ENCODE assay signal across 8 cellular contexts in the genomic region with DNA sequence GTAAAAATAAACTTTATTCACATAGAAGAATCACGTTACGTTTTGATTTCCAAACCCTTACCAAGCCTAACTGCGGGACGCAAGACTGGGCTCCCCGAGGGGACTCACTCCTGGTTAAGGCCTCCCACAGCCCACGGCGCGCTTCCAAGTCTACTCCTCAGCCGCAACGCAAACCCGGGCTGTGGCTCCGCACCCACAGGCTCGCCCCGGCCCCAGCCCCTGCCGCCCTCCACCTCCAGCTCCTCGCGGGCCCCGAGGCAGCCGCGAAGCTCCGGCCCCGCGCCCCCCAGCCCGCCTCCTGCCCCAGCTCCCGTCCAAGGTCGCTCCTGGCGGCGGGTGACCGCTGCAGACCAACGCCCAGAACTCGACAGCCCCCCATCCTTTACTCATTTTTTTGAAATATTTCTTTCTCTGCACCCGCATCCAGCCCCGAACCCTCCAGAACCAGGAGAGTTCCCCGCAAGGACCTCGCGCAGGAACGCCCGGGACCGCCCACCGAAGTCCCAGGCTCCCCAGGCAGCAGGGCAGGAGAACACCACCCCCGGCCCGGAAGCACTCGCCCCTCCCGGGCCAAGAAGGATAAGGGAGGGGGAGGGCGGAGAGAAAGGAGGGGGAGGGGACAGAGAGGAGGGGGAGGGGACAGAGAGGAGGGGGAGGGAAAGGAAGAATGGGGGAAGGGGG. TPM values are rescaled to one million over a fixed set of nuclear protein-coding genes. Genes with fewer than 3 reads are reported as not detected.
DNase-seq lines count a peak whose midpoint lies in the region; ATAC-seq and TF ChIP-seq lines count a peak whose summit lies in the region.

No MANE protein-coding gene starts in this region.

- H3K4me1 ChIP-seq in HEK293 (ENCODE audit: control insufficient read depth, insufficient read depth, low read length) (peaks cover 26% of the 10 kb centered on the region), endodermal cell (ENCODE audit: control insufficient read depth, insufficient read depth, low read length) (peaks cover 11% of the 10 kb centered on the region)

- H3K9me3 Mint-ChIP-seq in endodermal cell = no peaks in the 10 kb centered on the region

- peak overlapping the region; percentile 98 for H3K27ac Mint-ChIP-seq in endodermal cell

- 0% methylated on average over 2 to 44 of the region's 45 CpGs for WGBS in endodermal cell (ENCODE audit: insufficient coverage in 1 of 2, insufficient read length in 1 of 2), 2 experiments

- peak overlapping the region; percentile 98 for H3K4me3 ChIP-seq in HEK293 (ENCODE audit: low read depth, low read length)
- peak overlapping the region; percentile 84 for H3K4me3 ChIP-seq in endodermal cell (ENCODE audit: low read length)

- POLR2A ChIA-PET in HEK293 (lab: Yijun Ruan, JAX) = interaction anchor here (0.9 to 2.5 kb wide), 5 partner anchors 44 to 85 kb away, joined by 3 to 59 read pairs (median 11); a partner anchor contains a TSS

- no peaks in the 10 kb centered on the region for H3K27me3 ChIP-seq in endodermal cell (ENCODE audit: control insufficient read depth, insufficient read depth, low read length, poor library complexity, severe bottlenecking)

- DNase-seq in C1 segment of cervical spinal cord (lab: John Stamatoyannopoulos, UW) (peak in 13 of 14 donors; percentile 16 to 87 (median 68)), NCI-H748 treated with DMSO at 0.1 percent for 48 hours (lab: John Stamatoyannopoulos, UW) (peak; percentile 84), endodermal cell (peak; percentile 94), mesenteric fat pad (ENCODE audit: low spot score) (peak; percentile 94)
- peak; percentile 32 to 61 (median 42) for DNase-seq in activated CD8-positive, alpha-beta memory T cell treated with anti-CD3 and anti-CD28 coated beads for 48 hours (ENCODE audit: low read depth in 2 of 3, low spot score in 2 of 3)
- DNase-seq in stimulated activated CD8-positive, alpha-beta memory T cell treated with anti-CD3 and anti-CD28 coated beads, Interleukin-12 subunit alpha, Interleukin-12 subunit beta, amount 100 ng/mL, for 4 hours (ENCODE audit: low read depth) = peak; percentile 48

- H3K9ac ChIP-seq in endodermal cell (ENCODE audit: extremely low read depth, low read length, poor library complexity, severe bottlenecking) = peak overlapping the region; percentile 100

- H3K27me3 Mint-ChIP-seq in endodermal cell (ENCODE audit: insufficient read depth) = no peaks in the 10 kb centered on the region

- no peak for ATAC-seq in HG03565 (IDR thresholded peaks at IDR 0.05; ENCODE audit: unreplicated experiment)

- CTCF ChIA-PET in HEK293 (lab: Yijun Ruan, JAX) = interaction anchor here (0.6 to 1.0 kb wide), 5 partner anchors 16 to 228 kb away, joined by 3 read pairs; no protein-coding TSS in a partner anchor

- H3K27ac ChIP-seq in HEK293 (ENCODE audit: extremely low read depth, low read depth, low read length) (peak overlapping the region; percentile 100), endodermal cell (ENCODE audit: low read depth, low read length) (peak overlapping the region; percentile 100)

- H3K4me3 Mint-ChIP-seq in endodermal cell = peak overlapping the region; percentile 95

- H3K36me3 Mint-ChIP-seq in endodermal cell (ENCODE audit: low read depth) = peaks cover 19% of the 10 kb centered on the region

- TF ChIP-seq CTCF in HEK293 (tag by site-specific recombination; IDR thresholded peaks at IDR 0.05) (no peak), endodermal cell (conservative IDR thresholded peaks at IDR 0.05) (no peak)

- peaks cover 24% of the 10 kb centered on the region for H3K4me1 Mint-ChIP-seq in endodermal cell

- peaks cover 22 to 26% of the 10 kb centered on the region in 2 experiments for H3K36me3 ChIP-seq in HEK293 (ENCODE audit: control insufficient read depth in 2 of 2, insufficient read depth in 1 of 2, low read length in 2 of 2)
- H3K36me3 ChIP-seq in endodermal cell (ENCODE audit: control insufficient read depth, insufficient read depth, low read length) = peaks cover 26% of the 10 kb centered on the region

- H3K9me3 ChIP-seq in HEK293 (ENCODE audit: control insufficient read depth, insufficient read depth, low read depth, low read length) = no peaks in the 10 kb centered on the region
- no peaks in the 10 kb centered on the region for H3K9me3 ChIP-seq in endodermal cell (ENCODE audit: control insufficient read depth, low read length)

TF ChIP-seq in HEK293, 187 proteins besides CTCF, POLR2A, EP300 and RAD21:
- TF ChIP-seq, protein P1, sequence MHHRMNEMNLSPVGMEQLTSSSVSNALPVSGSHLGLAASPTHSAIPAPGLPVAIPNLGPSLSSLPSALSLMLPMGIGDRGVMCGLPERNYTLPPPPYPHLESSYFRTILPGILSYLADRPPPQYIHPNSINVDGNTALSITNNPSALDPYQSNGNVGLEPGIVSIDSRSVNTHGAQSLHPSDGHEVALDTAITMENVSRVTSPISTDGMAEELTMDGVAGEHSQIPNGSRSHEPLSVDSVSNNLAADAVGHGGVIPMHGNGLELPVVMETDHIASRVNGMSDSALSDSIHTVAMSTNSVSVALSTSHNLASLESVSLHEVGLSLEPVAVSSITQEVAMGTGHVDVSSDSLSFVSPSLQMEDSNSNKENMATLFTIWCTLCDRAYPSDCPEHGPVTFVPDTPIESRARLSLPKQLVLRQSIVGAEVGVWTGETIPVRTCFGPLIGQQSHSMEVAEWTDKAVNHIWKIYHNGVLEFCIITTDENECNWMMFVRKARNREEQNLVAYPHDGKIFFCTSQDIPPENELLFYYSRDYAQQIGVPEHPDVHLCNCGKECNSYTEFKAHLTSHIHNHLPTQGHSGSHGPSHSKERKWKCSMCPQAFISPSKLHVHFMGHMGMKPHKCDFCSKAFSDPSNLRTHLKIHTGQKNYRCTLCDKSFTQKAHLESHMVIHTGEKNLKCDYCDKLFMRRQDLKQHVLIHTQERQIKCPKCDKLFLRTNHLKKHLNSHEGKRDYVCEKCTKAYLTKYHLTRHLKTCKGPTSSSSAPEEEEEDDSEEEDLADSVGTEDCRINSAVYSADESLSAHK (tag by site-specific recombination; IDR thresholded peaks at IDR 0.05) = no peak; the same call in 1 of the 2 replicates
- TF ChIP-seq ZNF335 (tag by site-specific recombination; conservative IDR thresholded peaks at IDR 0.05) (0 out of 2 replicates have a peak, but pooled peaks have one; percentile 40), SP2 (tag by site-specific recombination; IDR thresholded peaks at IDR 0.05) (peak; percentile 87), GLIS2 (tag by site-specific recombination; IDR thresholded peaks at IDR 0.05) (peak; percentile 91), EGR2 (tag by site-specific recombination; IDR thresholded peaks at IDR 0.05; ENCODE audit: low read depth) (peak; percentile 63), KLF9 (tag by site-specific recombination; IDR thresholded peaks at IDR 0.05; ENCODE audit: low read depth) (peak; percentile 64), ZNF626 (tag by site-specific recombination; IDR thresholded peaks at IDR 0.05) (no peak), ZFHX2 (tag by site-specific recombination; conservative IDR thresholded peaks at IDR 0.05) (peak; percentile 67), OSR2 (tag by site-specific recombination; IDR thresholded peaks at IDR 0.05) (peak; percentile 40; the same call in 1 of the 2 replicates), ZBTB20 (tag by site-specific recombination; IDR thresholded peaks at IDR 0.05) (peak; percentile 80; the same call in 1 of the 2 replicates), SP3 (tag by site-specific recombination; IDR thresholded peaks at IDR 0.05) (peak; percentile 71)
- TF ChIP-seq, protein P2, sequence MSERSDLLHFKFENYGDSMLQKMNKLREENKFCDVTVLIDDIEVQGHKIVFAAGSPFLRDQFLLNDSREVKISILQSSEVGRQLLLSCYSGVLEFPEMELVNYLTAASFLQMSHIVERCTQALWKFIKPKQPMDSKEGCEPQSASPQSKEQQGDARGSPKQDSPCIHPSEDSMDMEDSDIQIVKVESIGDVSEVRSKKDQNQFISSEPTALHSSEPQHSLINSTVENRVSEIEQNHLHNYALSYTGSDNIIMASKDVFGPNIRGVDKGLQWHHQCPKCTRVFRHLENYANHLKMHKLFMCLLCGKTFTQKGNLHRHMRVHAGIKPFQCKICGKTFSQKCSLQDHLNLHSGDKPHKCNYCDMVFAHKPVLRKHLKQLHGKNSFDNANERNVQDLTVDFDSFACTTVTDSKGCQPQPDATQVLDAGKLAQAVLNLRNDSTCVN (tag by site-specific recombination; optimal IDR thresholded peaks at IDR 0.05) = peak; percentile 78
- TF ChIP-seq, protein P3, sequence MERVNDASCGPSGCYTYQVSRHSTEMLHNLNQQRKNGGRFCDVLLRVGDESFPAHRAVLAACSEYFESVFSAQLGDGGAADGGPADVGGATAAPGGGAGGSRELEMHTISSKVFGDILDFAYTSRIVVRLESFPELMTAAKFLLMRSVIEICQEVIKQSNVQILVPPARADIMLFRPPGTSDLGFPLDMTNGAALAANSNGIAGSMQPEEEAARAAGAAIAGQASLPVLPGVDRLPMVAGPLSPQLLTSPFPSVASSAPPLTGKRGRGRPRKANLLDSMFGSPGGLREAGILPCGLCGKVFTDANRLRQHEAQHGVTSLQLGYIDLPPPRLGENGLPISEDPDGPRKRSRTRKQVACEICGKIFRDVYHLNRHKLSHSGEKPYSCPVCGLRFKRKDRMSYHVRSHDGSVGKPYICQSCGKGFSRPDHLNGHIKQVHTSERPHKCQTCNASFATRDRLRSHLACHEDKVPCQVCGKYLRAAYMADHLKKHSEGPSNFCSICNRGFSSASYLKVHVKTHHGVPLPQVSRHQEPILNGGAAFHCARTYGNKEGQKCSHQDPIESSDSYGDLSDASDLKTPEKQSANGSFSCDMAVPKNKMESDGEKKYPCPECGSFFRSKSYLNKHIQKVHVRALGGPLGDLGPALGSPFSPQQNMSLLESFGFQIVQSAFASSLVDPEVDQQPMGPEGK (tag by site-specific recombination; IDR thresholded peaks at IDR 0.05) = peak; percentile 84
- TF ChIP-seq, protein P4, sequence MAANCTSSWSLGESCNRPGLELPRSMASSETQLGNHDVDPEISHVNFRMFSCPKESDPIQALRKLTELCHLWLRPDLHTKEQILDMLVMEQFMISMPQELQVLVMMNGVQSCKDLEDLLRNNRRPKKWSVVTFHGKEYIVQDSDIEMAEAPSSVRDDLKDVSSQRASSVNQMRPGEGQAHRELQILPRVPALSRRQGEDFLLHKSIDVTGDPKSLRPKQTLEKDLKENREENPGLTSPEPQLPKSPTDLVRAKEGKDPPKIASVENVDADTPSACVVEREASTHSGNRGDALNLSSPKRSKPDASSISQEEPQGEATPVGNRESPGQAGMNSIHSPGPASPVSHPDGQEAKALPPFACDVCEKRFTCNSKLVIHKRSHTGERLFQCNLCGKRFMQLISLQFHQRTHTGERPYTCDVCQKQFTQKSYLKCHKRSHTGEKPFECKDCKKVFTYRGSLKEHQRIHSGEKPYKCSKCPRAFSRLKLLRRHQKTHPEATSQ (tag by site-specific recombination; IDR thresholded peaks at IDR 0.05) = no peak

RNA-seq across cellular contexts. Expression of a gene that starts 0.9 kb away (rescaled TPM):
- 100 to 1,000 TPM; 379 to 396 TPM for total RNA-seq in endodermal cell
- 222 TPM for polyA plus RNA-seq in endodermal cell (2013, experiment 1 of 2)
- polyA plus RNA-seq in endodermal cell (2013, experiment 2 of 2) = 219 TPM
- total RNA-seq in mesenteric fat pad = 148 TPM

Comparison
In these comparisons a context has a peak if more than half of its experiments do, and no peak if none do; other contexts are left out.
1. DNase-seq: peak in every context shown above with its lines; median percentile 94 in endodermal cell; 94 in mesenteric fat pad; 84 in NCI-H748 treated with DMSO at 0.1 percent for 48 hours; 68 in C1 segment of cervical spinal cord; 48 in stimulated activated CD8-positive, alpha-beta memory T cell treated with anti-CD3 and anti-CD28 coated beads, Interleukin-12 subunit alpha, Interleukin-12 subunit beta, amount 100 ng/mL, for 4 hours; 42 in activated CD8-positive, alpha-beta memory T cell treated with anti-CD3 and anti-CD28 coated beads for 48 hours.